Comparison of ENCODE assay signal across 8 cellular contexts in the genomic region with DNA sequence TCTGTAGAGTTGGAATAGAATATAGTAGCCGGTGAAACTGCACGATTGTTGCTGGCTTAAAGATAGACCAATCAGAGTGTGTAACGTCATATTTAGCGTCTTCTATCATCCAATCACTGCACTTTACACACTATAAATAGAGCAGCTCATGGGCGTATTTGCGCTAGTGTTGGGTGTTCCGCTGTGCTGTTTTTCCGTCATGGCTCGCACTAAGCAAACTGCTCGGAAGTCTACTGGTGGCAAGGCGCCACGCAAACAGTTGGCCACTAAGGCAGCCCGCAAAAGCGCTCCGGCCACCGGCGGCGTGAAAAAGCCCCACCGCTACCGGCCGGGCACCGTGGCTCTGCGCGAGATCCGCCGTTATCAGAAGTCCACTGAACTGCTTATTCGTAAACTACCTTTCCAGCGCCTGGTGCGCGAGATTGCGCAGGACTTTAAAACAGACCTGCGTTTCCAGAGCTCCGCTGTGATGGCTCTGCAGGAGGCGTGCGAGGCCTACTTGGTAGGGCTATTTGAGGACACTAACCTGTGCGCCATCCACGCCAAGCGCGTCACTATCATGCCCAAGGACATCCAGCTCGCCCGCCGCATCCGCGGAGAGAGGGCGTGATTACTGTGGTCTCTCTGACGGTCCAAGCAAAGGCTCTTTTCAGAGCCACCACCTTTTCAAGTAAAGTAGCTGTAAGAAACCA. TPM values are rescaled to one million over a fixed set of nuclear protein-coding genes. Genes with fewer than 3 reads are reported as not detected.
DNase-seq lines count a peak whose midpoint lies in the region; ATAC-seq, FAIRE-seq and TF ChIP-seq lines count a peak whose summit lies in the region.

No MANE protein-coding gene starts in this region.

- peak overlapping the region; percentile 77 for H3K4me3 ChIP-seq in AG04449 (ENCODE audit: low read depth, low read length)
- H3K4me3 ChIP-seq in kidney (ENCODE audit: low read length in 2 of 2), result peak overlapping the region; percentile 69 to 96

- H3K9ac ChIP-seq in kidney (ENCODE audit: low read length in 2 of 2), result peak overlapping the region; percentile 84 to 97

- H3K4me1 ChIP-seq in kidney (ENCODE audit: control insufficient read depth in 1 of 2, insufficient read depth in 1 of 2, low read depth in 1 of 2, low read length in 2 of 2), result peaks cover 2 to 7% of the 10 kb centered on the region in 2 donors

- CTCF ChIA-PET in AG04449 (lab: Yijun Ruan, JAX), result interaction anchor here (1.0 to 15.3 kb wide), 6 partner anchors 11 to 76 kb away, joined by 3 to 283 read pairs (median 12); a partner anchor contains a TSS

- ATAC-seq in GM18861 (IDR thresholded peaks at IDR 0.05; ENCODE audit: unreplicated experiment) (peak; percentile 48), HG03097 (IDR thresholded peaks at IDR 0.05; ENCODE audit: low FRiP score, unreplicated experiment) (peak; percentile 43)
- peak; percentile 51 to 65 for ATAC-seq in activated CD4-positive, CD25-positive, alpha-beta regulatory T cell treated with anti-CD3 and anti-CD28 coated beads, Interleukin-2, amount 50 U/mL, for 24 hours

- no peak for DNase-seq in AG04449 (ENCODE audit: low read depth, low spot score)
- peak; percentile 80 for DNase-seq in NCI-H2171 (lab: John Stamatoyannopoulos, UW)
- DNase-seq in cerebellum (ENCODE audit: low spot score), result peak; percentile 91
- peak; percentile 92 for DNase-seq in kidney
- peak in 3 of 4 experiments; percentile 38 to 47 (median 39) for DNase-seq in stimulated activated CD4-positive, alpha-beta T cell treated with anti-CD3 and anti-CD28 coated beads, Interleukin-1b, Interleukin-23, amount 100 ng/mL, for 24 hours (ENCODE audit: low read depth in 4 of 4, low spot score in 1 of 4)

- H3K27ac ChIP-seq in kidney (ENCODE audit: low read depth in 2 of 2, low read length in 2 of 2), result peak overlapping the region; percentile 97 to 98

- FAIRE-seq in kidney (lab: Jason Lieb, UNC), result peak; percentile 98

- H3K36me3 ChIP-seq in kidney (ENCODE audit: control insufficient read depth in 1 of 2, insufficient read depth in 2 of 2, low read length in 2 of 2), result no peaks in the 10 kb centered on the region

- POLR2A ChIA-PET in AG04449 (lab: Yijun Ruan, JAX), result interaction anchor here (0.5 to 3.4 kb wide), 17 partner anchors 10 to 1872 kb away, joined by 3 to 58 read pairs (median 5); a partner anchor contains a TSS

- H3K9me3 ChIP-seq in kidney (ENCODE audit: control insufficient read depth in 1 of 2, low read length in 2 of 2), result no peaks in the 10 kb centered on the region

- TF ChIP-seq CTCF in AG04449 (IDR thresholded peaks at IDR 0.05; ENCODE audit: insufficient read depth, low read length, missing control alignments) (no peak), kidney (IDR thresholded peaks at IDR 0.05; ENCODE audit: borderline replicate concordance, extremely low read depth, insufficient read depth) (no peak)

- intact Hi-C loops in kidney (cut with DNase I), result no loop called here

RNA-seq across cellular contexts. Expression of a gene that starts 57.8 kb away (rescaled TPM):
- 0.73 TPM for total RNA-seq in cerebellum
- 27.9 TPM for total RNA-seq in kidney
- 12.2 TPM for polyA plus RNA-seq in kidney (ENCODE audit: insufficient read depth, low read depth, low replicate concordance)

Comparison
In these comparisons a context has a peak if more than half of its experiments do, and no peak if none do; other contexts are left out.
1. RNA of a gene that starts 57.8 kb away (total RNA-seq): 27.9 TPM in kidney (single experiment); 0.73 TPM in cerebellum (single experiment); every median in the first group is over 10 times any median in the second.
2. Peak in every context shown above with its lines, with median percentiles within 50 percentile points of each other: ATAC-seq.